ENCODE assay signal across 9 cellular contexts in the genomic region with DNA sequence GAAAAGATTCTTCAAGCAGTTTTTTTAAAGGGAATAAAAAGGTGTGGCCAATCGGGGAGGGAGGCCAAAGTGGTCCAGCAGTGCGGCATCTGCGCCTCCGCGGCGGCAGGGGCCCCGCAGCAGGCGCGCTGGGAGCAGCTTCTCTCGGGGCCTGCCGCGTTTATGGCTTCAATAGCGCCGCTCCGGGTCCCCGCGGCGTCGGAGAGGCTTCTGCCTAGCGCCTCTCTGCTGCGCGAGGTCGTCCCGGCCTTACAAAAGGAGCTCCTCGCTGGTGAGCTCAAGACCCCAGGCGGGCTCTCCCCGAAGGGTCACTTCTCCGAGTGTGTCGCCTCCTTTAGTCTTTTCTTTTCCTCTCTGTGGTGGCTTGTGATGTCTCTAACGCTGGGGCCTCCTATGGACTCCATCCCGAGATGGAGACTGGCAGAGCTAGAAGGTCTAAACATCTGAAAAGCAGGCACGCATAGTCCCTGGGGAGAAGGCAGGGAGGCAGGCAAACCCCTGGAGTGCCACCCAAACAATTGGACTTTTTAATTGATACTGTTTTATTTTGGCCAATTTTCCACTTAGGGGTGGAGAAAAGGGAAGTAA.
DNase-seq lines count a peak whose midpoint lies in the region; ATAC-seq, FAIRE-seq and TF ChIP-seq lines count a peak whose summit lies in the region.
"Had no signal": no experiment of that assay in that cellular context is flagged by ENCODE, and none has a peak within 500 bp of the region (broad histone marks: within the 10 kb centered on the region; RNA-seq: fewer than 3 reads in every experiment).

No MANE protein-coding gene starts in this region.

- H3K4me3 Mint-ChIP-seq in endothelial cell (ENCODE audit: unreplicated experiment): peak overlapping the region; percentile 4
- peak overlapping the region in 7 of 10 donors; percentile 7 to 56 (median 31) for H3K4me3 Mint-ChIP-seq in naive thymus-derived CD8-positive, alpha-beta T cell

- H3K36me3 Mint-ChIP-seq in endothelial cell (ENCODE audit: low read depth, unreplicated experiment): no peaks in the 10 kb centered on the region
- no peaks in the 10 kb centered on the region for H3K36me3 Mint-ChIP-seq in naive thymus-derived CD8-positive, alpha-beta T cell

- intact Hi-C loops in body of pancreas (cut with DNase I): no loop called here

- DNase-seq in AG08396 (ENCODE audit: low spot score) (peak; percentile 35), NCI-H1092 (lab: John Stamatoyannopoulos, UW) (peak; percentile 16), endothelial cell (ENCODE audit: low spot score) (peak; percentile 38), DMS153 treated with DMSO at 0.1 percent for 48 hours (lab: John Stamatoyannopoulos, UW; ENCODE audit: unreplicated experiment) (no peak), D721Med (ENCODE audit: insufficient read length, low spot score) (no peak), body of pancreas (no peak)
- peak in 2 of 10 donors; percentile 7 to 9 for DNase-seq in naive thymus-derived CD8-positive, alpha-beta T cell
- DNase-seq: T-helper 2 cell had no signal

- H3K9me3 Mint-ChIP-seq in endothelial cell (ENCODE audit: unreplicated experiment): no peaks in the 10 kb centered on the region
- H3K9me3 Mint-ChIP-seq in naive thymus-derived CD8-positive, alpha-beta T cell: no peaks in the 10 kb centered on the region

- peaks cover 3% of the 10 kb centered on the region for H3K27me3 Mint-ChIP-seq in endothelial cell (ENCODE audit: unreplicated experiment)
- peaks cover 8 to 22% (median 15%) of the 10 kb centered on the region in 5 donors for H3K27me3 Mint-ChIP-seq in naive thymus-derived CD8-positive, alpha-beta T cell

- 13 to 39% methylated on average over 31 to 32 of the region's 32 CpGs for WGBS in body of pancreas, 2 donors

- no peaks in the 10 kb centered on the region for H3K36me3 ChIP-seq in body of pancreas (replicated peaks in 1 of 2; ENCODE audit: insufficient read depth in 1 of 2, low read depth in 2 of 2)

- no peaks in the 10 kb centered on the region for H3K4me1 ChIP-seq in body of pancreas

- no peak for FAIRE-seq in D721Med (lab: Jason Lieb, UNC)

- H3K27me3 ChIP-seq in body of pancreas: peaks cover 0 to 5% of the 10 kb centered on the region in 2 donors

- TF ChIP-seq POLR2A in body of pancreas (IDR thresholded peaks at IDR 0.05): no peak

- TF ChIP-seq CTCF in endothelial cell (IDR thresholded peaks at IDR 0.05; ENCODE audit: unreplicated experiment) (no peak), D721Med (IDR thresholded peaks at IDR 0.05; ENCODE audit: insufficient read depth, missing control alignments) (no peak), body of pancreas (IDR thresholded peaks at IDR 0.05) (no peak)

- H3K27ac Mint-ChIP-seq in endothelial cell (ENCODE audit: unreplicated experiment): no peak overlapping the region
- peak overlapping the region in 1 of 10 donors; percentile 20 for H3K27ac Mint-ChIP-seq in naive thymus-derived CD8-positive, alpha-beta T cell

- peak in 1 of 2 donors; percentile 42 for ATAC-seq in naive thymus-derived CD8-positive, alpha-beta T cell
- ATAC-seq in body of pancreas (no peak), GM18520 (IDR thresholded peaks at IDR 0.05; ENCODE audit: unreplicated experiment) (no peak)

- no peak overlapping the region for H3K27ac ChIP-seq in body of pancreas

- H3K9me3 ChIP-seq in body of pancreas: no peaks in the 10 kb centered on the region

- H3K4me3 ChIP-seq in body of pancreas: no peak overlapping the region

- peaks cover 4% of the 10 kb centered on the region for H3K4me1 Mint-ChIP-seq in endothelial cell (ENCODE audit: unreplicated experiment)
- peaks cover 7 to 20% (median 15%) of the 10 kb centered on the region in 4 donors for H3K4me1 Mint-ChIP-seq in naive thymus-derived CD8-positive, alpha-beta T cell

- POLR2A ChIA-PET in naive thymus-derived CD8-positive, alpha-beta T cell (lab: Charles Lee): interaction anchor here (0.7 kb wide), 1 partner anchor 1595 kb away, joined by 8 read pairs; no protein-coding TSS in a partner anchor

Comparison
In these comparisons a context has a peak if more than half of its experiments do, and no peak if none do; other contexts are left out.
1. DNase-seq: peak in AG08396 (single experiment), NCI-H1092 (single experiment) and endothelial cell (single experiment); none in DMS153 treated with DMSO at 0.1 percent for 48 hours (single experiment), D721Med (single experiment) and body of pancreas (0 of 4).